In the genomic region with DNA sequence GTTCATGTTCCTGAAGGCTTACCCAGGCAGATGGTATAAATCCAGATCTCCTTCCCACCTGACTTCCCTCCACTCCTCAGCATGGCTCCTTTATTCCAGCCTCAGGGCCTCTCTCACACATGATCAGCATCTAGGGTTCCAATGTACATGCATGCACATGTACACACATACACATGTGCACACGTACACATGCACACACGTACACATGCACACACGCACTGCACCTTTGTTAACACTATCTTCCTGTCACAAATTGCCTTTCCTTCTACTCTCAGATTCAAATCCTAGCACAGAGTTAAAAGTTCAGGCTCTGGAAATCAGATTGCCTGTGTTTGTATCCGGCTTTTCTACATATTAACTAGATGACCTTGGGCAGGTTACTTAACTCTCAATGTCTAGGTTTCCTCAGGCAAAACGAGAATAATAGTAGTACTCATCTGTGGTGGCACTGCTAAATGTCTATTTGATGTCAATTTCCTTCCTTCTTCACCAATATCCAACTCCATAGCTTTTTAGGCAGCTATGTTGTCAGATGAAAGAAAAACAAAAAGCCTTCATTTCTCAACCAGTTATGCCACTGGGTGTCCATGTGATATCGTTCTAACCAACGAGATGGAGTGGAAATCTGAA, we compare ENCODE assay signal across 1 cellular context.
TF ChIP-seq lines count a peak whose summit lies in the region.

No MANE protein-coding gene starts in this region.

TF ChIP-seq in HepG2, 621 proteins besides CTCF, POLR2A, EP300 and RAD21 (continued from another document and continues in another):
- TF ChIP-seq, protein P1, sequence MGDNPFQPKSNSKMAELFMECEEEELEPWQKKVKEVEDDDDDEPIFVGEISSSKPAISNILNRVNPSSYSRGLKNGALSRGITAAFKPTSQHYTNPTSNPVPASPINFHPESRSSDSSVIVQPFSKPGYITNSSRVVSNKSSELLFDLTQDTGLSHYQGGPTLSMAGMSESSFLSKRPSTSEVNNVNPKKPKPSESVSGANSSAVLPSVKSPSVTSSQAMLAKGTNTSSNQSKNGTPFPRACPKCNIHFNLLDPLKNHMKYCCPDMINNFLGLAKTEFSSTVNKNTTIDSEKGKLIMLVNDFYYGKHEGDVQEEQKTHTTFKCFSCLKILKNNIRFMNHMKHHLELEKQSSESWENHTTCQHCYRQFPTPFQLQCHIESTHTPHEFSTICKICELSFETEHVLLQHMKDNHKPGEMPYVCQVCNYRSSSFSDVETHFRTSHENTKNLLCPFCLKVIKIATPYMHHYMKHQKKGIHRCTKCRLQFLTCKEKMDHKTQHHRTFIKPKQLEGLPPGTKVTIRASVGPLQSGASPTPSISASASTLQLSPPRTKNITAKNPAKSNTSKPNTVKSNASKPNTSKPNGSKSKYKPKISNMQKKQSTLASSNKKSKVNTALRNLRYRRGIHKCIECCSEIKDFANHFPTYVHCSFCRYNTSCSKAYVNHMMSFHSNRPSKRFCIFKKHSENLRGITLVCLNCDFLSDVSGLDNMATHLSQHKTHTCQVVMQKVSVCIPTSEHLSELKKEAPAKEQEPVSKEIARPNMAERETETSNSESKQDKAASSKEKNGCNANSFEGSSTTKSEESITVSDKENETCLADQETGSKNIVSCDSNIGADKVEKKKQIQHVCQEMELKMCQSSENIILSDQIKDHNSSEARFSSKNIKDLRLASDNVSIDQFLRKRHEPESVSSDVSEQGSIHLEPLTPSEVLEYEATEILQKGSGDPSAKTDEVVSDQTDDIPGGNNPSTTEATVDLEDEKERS (CRISPR knock-in tag; IDR thresholded peaks at IDR 0.05) = peak; percentile 76
- TF ChIP-seq FOXA3 (CRISPR knock-in tag; IDR thresholded peaks at IDR 0.05) (peak; percentile 73), PHF5A (CRISPR knock-in tag; IDR thresholded peaks at IDR 0.05; ENCODE audit: low read depth, unreplicated experiment) (peak; percentile 86), GPN1 (CRISPR knock-in tag; IDR thresholded peaks at IDR 0.05; ENCODE audit: borderline replicate concordance) (no peak), ZNF83 (CRISPR knock-in tag; IDR thresholded peaks at IDR 0.05; ENCODE audit: borderline replicate concordance) (no peak), FOSL2 (CRISPR knock-in tag; IDR thresholded peaks at IDR 0.05) (0 out of 2 replicates have a peak, but pooled peaks have one; percentile 22), RFXAP (CRISPR knock-in tag; IDR thresholded peaks at IDR 0.05; ENCODE audit: borderline replicate concordance) (no peak), NCOR1 (IDR thresholded peaks at IDR 0.05; ENCODE audit: borderline replicate concordance, low read length) (peak; percentile 68; the same call in 1 of the 2 replicates), NRL (CRISPR knock-in tag; IDR thresholded peaks at IDR 0.05; ENCODE audit: borderline replicate concordance) (no peak), PAF1 (CRISPR knock-in tag; IDR thresholded peaks at IDR 0.05) (no peak), GFI1 (CRISPR knock-in tag; IDR thresholded peaks at IDR 0.05; ENCODE audit: borderline replicate concordance) (peak; percentile 87), MEF2D (CRISPR knock-in tag; IDR thresholded peaks at IDR 0.05) (peak; percentile 53; the same call in 1 of the 2 replicates), HNF4A (CRISPR knock-in tag; IDR thresholded peaks at IDR 0.05) (peak; percentile 89)
- TF ChIP-seq, protein P2, sequence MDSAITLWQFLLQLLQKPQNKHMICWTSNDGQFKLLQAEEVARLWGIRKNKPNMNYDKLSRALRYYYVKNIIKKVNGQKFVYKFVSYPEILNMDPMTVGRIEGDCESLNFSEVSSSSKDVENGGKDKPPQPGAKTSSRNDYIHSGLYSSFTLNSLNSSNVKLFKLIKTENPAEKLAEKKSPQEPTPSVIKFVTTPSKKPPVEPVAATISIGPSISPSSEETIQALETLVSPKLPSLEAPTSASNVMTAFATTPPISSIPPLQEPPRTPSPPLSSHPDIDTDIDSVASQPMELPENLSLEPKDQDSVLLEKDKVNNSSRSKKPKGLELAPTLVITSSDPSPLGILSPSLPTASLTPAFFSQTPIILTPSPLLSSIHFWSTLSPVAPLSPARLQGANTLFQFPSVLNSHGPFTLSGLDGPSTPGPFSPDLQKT (CRISPR knock-in tag; IDR thresholded peaks at IDR 0.05; ENCODE audit: borderline replicate concordance) = no peak
- TF ChIP-seq, protein P3, sequence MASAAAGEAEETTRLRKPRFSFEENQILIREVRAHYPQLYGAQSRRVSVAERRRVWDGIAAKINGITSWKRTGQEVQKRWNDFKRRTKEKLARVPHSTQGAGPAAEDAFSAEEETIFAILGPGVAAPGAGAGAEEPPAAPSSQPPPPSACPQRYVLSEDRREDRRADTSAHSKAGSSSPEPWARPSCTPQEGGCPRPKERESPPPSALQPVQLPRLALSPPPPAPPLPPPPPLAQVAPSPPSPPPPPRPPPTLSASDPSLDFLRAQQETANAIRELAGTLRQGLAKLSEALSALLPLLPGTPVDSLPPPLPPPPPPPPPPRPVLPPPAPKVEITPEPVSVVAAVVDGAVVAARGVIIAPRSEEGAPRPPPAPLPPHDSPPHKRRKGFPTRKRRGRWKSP (CRISPR knock-in tag; IDR thresholded peaks at IDR 0.05) = peak; percentile 47; the same call in 1 of the 2 replicates
- TF ChIP-seq, protein P4, sequence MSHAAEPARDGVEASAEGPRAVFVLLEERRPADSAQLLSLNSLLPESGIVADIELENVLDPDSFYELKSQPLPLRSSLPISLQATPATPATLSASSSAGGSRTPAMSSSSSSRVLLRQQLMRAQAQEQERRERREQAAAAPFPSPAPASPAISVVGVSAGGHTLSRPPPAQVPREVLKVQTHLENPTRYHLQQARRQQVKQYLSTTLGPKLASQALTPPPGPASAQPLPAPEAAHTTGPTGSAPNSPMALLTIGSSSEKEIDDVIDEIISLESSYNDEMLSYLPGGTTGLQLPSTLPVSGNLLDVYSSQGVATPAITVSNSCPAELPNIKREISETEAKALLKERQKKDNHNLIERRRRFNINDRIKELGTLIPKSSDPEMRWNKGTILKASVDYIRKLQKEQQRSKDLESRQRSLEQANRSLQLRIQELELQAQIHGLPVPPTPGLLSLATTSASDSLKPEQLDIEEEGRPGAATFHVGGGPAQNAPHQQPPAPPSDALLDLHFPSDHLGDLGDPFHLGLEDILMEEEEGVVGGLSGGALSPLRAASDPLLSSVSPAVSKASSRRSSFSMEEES (CRISPR knock-in tag; IDR thresholded peaks at IDR 0.05) = peak; percentile 76; the same call in 1 of the 2 replicates
- TF ChIP-seq, protein P5, sequence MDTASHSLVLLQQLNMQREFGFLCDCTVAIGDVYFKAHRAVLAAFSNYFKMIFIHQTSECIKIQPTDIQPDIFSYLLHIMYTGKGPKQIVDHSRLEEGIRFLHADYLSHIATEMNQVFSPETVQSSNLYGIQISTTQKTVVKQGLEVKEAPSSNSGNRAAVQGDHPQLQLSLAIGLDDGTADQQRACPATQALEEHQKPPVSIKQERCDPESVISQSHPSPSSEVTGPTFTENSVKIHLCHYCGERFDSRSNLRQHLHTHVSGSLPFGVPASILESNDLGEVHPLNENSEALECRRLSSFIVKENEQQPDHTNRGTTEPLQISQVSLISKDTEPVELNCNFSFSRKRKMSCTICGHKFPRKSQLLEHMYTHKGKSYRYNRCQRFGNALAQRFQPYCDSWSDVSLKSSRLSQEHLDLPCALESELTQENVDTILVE (CRISPR knock-in tag; IDR thresholded peaks at IDR 0.05) = peak; percentile 64; the same call in 1 of the 2 replicates
- TF ChIP-seq, protein P6, sequence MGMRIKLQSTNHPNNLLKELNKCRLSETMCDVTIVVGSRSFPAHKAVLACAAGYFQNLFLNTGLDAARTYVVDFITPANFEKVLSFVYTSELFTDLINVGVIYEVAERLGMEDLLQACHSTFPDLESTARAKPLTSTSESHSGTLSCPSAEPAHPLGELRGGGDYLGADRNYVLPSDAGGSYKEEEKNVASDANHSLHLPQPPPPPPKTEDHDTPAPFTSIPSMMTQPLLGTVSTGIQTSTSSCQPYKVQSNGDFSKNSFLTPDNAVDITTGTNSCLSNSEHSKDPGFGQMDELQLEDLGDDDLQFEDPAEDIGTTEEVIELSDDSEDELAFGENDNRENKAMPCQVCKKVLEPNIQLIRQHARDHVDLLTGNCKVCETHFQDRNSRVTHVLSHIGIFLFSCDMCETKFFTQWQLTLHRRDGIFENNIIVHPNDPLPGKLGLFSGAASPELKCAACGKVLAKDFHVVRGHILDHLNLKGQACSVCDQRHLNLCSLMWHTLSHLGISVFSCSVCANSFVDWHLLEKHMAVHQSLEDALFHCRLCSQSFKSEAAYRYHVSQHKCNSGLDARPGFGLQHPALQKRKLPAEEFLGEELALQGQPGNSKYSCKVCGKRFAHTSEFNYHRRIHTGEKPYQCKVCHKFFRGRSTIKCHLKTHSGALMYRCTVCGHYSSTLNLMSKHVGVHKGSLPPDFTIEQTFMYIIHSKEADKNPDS (CRISPR knock-in tag; IDR thresholded peaks at IDR 0.05) = no peak
- TF ChIP-seq, protein P7, sequence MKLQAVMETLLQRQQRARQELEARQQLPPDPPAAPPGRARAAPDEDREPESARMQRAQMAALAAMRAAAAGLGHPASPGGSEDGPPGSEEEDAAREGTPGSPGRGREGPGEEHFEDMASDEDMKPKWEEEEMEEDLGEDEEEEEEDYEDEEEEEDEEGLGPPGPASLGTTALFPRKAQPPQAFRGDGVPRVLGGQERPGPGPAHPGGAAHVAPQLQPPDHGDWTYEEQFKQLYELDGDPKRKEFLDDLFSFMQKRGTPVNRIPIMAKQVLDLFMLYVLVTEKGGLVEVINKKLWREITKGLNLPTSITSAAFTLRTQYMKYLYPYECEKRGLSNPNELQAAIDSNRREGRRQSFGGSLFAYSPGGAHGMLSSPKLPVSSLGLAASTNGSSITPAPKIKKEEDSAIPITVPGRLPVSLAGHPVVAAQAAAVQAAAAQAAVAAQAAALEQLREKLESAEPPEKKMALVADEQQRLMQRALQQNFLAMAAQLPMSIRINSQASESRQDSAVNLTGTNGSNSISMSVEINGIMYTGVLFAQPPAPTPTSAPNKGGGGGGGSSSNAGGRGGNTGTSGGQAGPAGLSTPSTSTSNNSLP (IDR thresholded peaks at IDR 0.05; ENCODE audit: low read depth, low read length) = peak; percentile 92
- TF ChIP-seq, protein P8, sequence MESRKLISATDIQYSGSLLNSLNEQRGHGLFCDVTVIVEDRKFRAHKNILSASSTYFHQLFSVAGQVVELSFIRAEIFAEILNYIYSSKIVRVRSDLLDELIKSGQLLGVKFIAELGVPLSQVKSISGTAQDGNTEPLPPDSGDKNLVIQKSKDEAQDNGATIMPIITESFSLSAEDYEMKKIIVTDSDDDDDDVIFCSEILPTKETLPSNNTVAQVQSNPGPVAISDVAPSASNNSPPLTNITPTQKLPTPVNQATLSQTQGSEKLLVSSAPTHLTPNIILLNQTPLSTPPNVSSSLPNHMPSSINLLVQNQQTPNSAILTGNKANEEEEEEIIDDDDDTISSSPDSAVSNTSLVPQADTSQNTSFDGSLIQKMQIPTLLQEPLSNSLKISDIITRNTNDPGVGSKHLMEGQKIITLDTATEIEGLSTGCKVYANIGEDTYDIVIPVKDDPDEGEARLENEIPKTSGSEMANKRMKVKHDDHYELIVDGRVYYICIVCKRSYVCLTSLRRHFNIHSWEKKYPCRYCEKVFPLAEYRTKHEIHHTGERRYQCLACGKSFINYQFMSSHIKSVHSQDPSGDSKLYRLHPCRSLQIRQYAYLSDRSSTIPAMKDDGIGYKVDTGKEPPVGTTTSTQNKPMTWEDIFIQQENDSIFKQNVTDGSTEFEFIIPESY (CRISPR knock-in tag; IDR thresholded peaks at IDR 0.05) = no peak
- TF ChIP-seq, protein P9, sequence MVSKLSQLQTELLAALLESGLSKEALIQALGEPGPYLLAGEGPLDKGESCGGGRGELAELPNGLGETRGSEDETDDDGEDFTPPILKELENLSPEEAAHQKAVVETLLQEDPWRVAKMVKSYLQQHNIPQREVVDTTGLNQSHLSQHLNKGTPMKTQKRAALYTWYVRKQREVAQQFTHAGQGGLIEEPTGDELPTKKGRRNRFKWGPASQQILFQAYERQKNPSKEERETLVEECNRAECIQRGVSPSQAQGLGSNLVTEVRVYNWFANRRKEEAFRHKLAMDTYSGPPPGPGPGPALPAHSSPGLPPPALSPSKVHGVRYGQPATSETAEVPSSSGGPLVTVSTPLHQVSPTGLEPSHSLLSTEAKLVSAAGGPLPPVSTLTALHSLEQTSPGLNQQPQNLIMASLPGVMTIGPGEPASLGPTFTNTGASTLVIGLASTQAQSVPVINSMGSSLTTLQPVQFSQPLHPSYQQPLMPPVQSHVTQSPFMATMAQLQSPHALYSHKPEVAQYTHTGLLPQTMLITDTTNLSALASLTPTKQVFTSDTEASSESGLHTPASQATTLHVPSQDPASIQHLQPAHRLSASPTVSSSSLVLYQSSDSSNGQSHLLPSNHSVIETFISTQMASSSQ (IDR thresholded peaks at IDR 0.05; ENCODE audit: low read depth) = peak; percentile 87; the same call in 1 of the 2 replicates
- TF ChIP-seq, protein P9 (CRISPR knock-in tag; IDR thresholded peaks at IDR 0.05; ENCODE audit: borderline replicate concordance) = peak; percentile 92; the same call in 1 of the 2 replicates
